Comparison of ENCODE assay signal across 29 cellular contexts in genomic region chr3:102449930-102450329, GRCh38. TPM values are rescaled to one million over a fixed set of nuclear protein-coding genes. Genes with fewer than 3 reads are reported as not detected.
"Had no signal": no experiment of that assay in that cellular context is flagged by ENCODE, and none has a peak within 500 bp of the region (broad histone marks: within the 10 kb centered on the region; RNA-seq: fewer than 3 reads in every experiment).

No MANE protein-coding gene starts in this region.

- H3K4me1 ChIP-seq: ascending aorta had no signal

- H3K27me3 ChIP-seq: ascending aorta, cardiac muscle cell had no signal

- H3K4me3 ChIP-seq: ascending aorta, cardiac muscle cell had no signal

- H3K27ac ChIP-seq: ascending aorta, cardiac muscle cell, VCaP had no signal

- DNase-seq: activated B cell treated with CpG ODN at 0.5 μM for 24 hours; activated CD4-positive, alpha-beta memory T cell treated with anti-CD3 and anti-CD28 coated beads, Interleukin-2, amount 10 ng/mL, durations not matched to agents 7 days and 5 days; activated CD4-positive, alpha-beta T cell treated with anti-CD3 and anti-CD28 coated beads for 4 hours; activated CD4-positive, alpha-beta T cell treated with anti-CD3 and anti-CD28 coated beads, Interleukin-2, amount 10 ng/mL, durations not matched to agents 7 days and 5 days; activated CD4-positive, alpha-beta T cell treated with anti-CD3 and anti-CD28 coated beads, Interleukin-2, amount 50 U/mL, for 48 hours; activated CD4-positive, CD25-positive, alpha-beta regulatory T cell treated with anti-CD3 and anti-CD28 coated beads, Interleukin-2, amount 50 U/mL, for 72 hours; activated CD8-positive, alpha-beta memory T cell treated with anti-CD3 and anti-CD28 coated beads for 24 hours; activated CD8-positive, alpha-beta memory T cell treated with anti-CD3 and anti-CD28 coated beads, Interleukin-2, amount 10 ng/mL, durations not matched to agents 7 days and 5 days; activated CD8-positive, alpha-beta memory T cell treated with anti-CD3 and anti-CD28 coated beads, Interleukin-2, amount 50 U/mL, for 48 hours; activated CD8-positive, alpha-beta T cell treated with anti-CD3 and anti-CD28 coated beads, Interleukin-2, amount 10 ng/mL, durations not matched to agents 7 days and 5 days; activated effector memory CD4-positive, alpha-beta T cell treated with Interleukin-2 at 50 U/mL for 16 hours; activated gamma-delta T cell; activated naive CD4-positive, alpha-beta T cell treated with anti-CD3 and anti-CD28 coated beads, Interleukin-2, amount 10 ng/mL, durations not matched to agents 7 days and 5 days; activated naive CD4-positive, alpha-beta T cell treated with Interleukin-2 at 50 U/mL for 16 hours; activated naive CD8-positive, alpha-beta T cell treated with anti-CD3 and anti-CD28 coated beads, Interleukin-2, amount 10 ng/mL, durations not matched to agents 7 days and 5 days; activated naive CD8-positive, alpha-beta T cell treated with anti-CD3 and anti-CD28 coated beads, Interleukin-2, amount 50 U/mL, for 24 hours; activated T-cell treated with anti-CD3 and anti-CD28 coated beads, Interleukin-2, amount 50 U/mL, for 24 hours; activated T-cell treated with anti-CD3 and anti-CD28 coated beads, Interleukin-2, amount 50 U/mL, for 48 hours; amygdala; anterior cingulate cortex; caudate nucleus; cerebellar nuclear complex; T-helper 2 cell; T-helper 9 cell had no signal

- H3K9me3 ChIP-seq: ascending aorta had no signal

- H3K36me3 ChIP-seq: ascending aorta, cardiac muscle cell had no signal

- ATAC-seq: activated CD8-positive, alpha-beta memory T cell treated with anti-CD3 and anti-CD28 coated beads, Interleukin-2, amount 10 ng/mL, durations not matched to agents 7 days and 5 days; activated CD8-positive, alpha-beta T cell treated with anti-CD3 and anti-CD28 coated beads, Interleukin-2, amount 10 ng/mL, durations not matched to agents 7 days and 5 days; activated naive CD8-positive, alpha-beta T cell treated with anti-CD3 and anti-CD28 coated beads, Interleukin-2, amount 50 U/mL, for 24 hours had no signal

RNA-seq across cellular contexts. Expression of gene ZPLD1, which starts 15.1 kb away (rescaled TPM):
- total RNA-seq: activated B cell treated with CpG ODN at 0.5 μM for 24 hours; activated CD4-positive, alpha-beta memory T cell treated with anti-CD3 and anti-CD28 coated beads, Interleukin-2, amount 10 ng/mL, durations not matched to agents 7 days and 5 days; activated CD4-positive, alpha-beta T cell treated with anti-CD3 and anti-CD28 coated beads, Interleukin-2, amount 10 ng/mL, durations not matched to agents 7 days and 5 days; activated CD8-positive, alpha-beta memory T cell treated with anti-CD3 and anti-CD28 coated beads, Interleukin-2, amount 10 ng/mL, durations not matched to agents 7 days and 5 days; activated CD8-positive, alpha-beta T cell treated with anti-CD3 and anti-CD28 coated beads, Interleukin-2, amount 10 ng/mL, durations not matched to agents 7 days and 5 days; activated naive CD8-positive, alpha-beta T cell treated with anti-CD3 and anti-CD28 coated beads, Interleukin-2, amount 10 ng/mL, durations not matched to agents 7 days and 5 days; activated T-helper 2 cell treated with anti-CD3 and anti-CD28 coated beads, Interferon-gamma antibody, Interleukin-2, Interleukin-4, amounts not matched to agents 10 μg/mL and 5 μg/mL and 100 μg/mL, durations not matched to agents 14 hours and 24 hours and 36 hours; ascending aorta; chondrocyte had no signal
- polyA plus RNA-seq: cardiac muscle cell had no signal
